8 cellular contexts compared by ENCODE assay signal in the genomic region with DNA sequence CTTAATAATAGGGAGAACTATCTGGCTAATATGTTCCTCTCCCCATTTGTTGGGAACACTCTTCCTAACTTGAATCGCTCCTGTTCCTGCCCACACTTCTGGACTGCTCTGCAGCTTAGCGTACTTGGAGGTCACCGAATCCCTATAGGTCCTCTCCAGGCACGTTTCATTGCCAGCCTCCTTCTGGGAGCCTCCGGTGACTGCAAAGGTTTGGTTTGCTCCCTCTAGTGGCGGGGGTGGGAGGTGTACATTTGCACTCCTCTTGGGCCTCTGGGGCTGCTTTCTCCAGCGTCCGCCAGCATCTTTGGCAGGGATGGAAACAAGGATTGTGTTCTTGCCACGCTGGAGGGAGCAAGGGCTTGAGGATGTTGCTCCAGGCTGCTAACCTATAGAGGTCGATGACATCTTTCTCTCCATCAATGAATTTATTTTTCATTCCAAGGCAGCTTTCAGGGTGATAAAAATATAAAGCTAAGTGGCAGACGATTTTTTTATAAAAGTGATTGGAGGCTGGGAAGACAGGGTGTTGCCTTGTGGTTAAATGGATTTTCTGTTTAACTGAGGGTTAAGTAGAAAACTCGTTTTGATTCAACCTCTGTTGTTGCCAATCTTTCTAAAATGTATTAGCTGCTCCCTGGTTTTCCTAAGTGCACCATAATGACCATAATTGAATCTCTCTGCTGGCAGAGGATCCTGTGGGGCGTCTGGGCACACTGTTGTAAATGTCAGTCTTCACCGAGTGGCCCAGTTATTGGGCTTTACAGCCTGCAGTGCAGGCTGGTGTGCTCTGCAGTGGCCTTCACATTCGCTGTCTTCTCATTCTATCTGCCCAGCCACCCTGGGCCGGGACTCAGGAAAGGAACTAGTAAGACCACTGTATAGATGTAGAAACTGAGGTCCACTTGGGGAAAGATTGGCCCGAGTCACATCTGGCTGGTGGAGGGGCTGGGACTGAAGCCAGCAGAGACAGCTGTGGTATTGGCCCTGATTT. TPM values are rescaled to one million over a fixed set of nuclear protein-coding genes. Genes with fewer than 3 reads are reported as not detected.
DNase-seq lines count a peak whose midpoint lies in the region; ATAC-seq and TF ChIP-seq lines count a peak whose summit lies in the region.

No MANE protein-coding gene starts in this region.

- no peak for ATAC-seq in GM18505 (IDR thresholded peaks at IDR 0.05; ENCODE audit: unreplicated experiment)

- H3K4me3 ChIP-seq in NB4 (ENCODE audit: low read depth, low read length) (no peak overlapping the region), WI38 (ENCODE audit: low read depth, low read length) (no peak overlapping the region)

- peak; percentile 55 to 64 for DNase-seq in NCI-H2081 (lab: John Stamatoyannopoulos, UW)
- DNase-seq in NCI-H2081 treated with DMSO at 0.1 percent for 48 hours (lab: John Stamatoyannopoulos, UW): no peak
- DNase-seq in NB4 (ENCODE audit: low read depth): peak; percentile 65
- DNase-seq in central memory CD4-positive, alpha-beta T cell: peak; percentile 53
- DNase-seq in lung microvascular endothelial cell (ENCODE audit: low read depth in 2 of 2): peak; percentile 34 to 70
- DNase-seq in stimulated activated CD8-positive, alpha-beta memory T cell treated with anti-CD3 and anti-CD28 coated beads, Interleukin-4, amount 100 ng/mL, for 1 hour (ENCODE audit: low read depth in 2 of 2, low spot score in 1 of 2): peak; percentile 16 to 31

- peak; percentile 83 for TF ChIP-seq CTCF in NB4 (IDR thresholded peaks at IDR 0.05; ENCODE audit: low read depth, low read length)
- TF ChIP-seq CTCF in WI38 (IDR thresholded peaks at IDR 0.05; ENCODE audit: low read depth, low read length): peak; percentile 57

- TF ChIP-seq POLR2A in NB4 (IDR thresholded peaks at IDR 0.05; ENCODE audit: extremely low read depth, insufficient read length) (no peak), GM18505 (IDR thresholded peaks at IDR 0.05; ENCODE audit: borderline replicate concordance, extremely low read depth, insufficient read depth, insufficient read length) (no peak)

RNA-seq across cellular contexts. Expression of a gene that starts 48.9 kb away (rescaled TPM):
- total RNA-seq in lung microvascular endothelial cell: 25.3 and 31.5 TPM in 2 replicates
